ENCODE assay signal across 8 cellular contexts in the genomic region with DNA sequence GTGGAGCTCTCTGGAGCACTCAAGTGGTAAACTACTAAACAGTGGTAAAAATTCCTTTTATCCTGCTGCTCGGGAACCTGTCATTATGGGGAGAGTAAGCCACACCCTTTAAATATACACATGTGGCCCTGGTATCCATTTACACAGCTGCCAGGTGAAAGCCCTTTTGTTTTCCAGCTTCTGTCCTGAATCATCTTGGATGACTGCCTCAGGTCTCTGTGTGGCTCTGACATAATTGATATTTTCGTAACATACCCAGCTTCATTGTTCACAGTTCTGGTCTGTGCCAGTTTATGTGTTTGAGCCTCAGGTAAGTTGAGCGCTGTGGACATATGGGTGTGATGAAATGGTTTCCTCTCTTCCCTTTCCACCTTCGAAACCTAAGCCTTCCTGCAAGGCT. TPM values are rescaled to one million over a fixed set of nuclear protein-coding genes. Genes with fewer than 3 reads are reported as not detected.
DNase-seq lines count a peak whose midpoint lies in the region; ATAC-seq and TF ChIP-seq lines count a peak whose summit lies in the region.
"Had no signal": no experiment of that assay in that cellular context is flagged by ENCODE, and none has a peak within 500 bp of the region (broad histone marks: within the 10 kb centered on the region; RNA-seq: fewer than 3 reads in every experiment).

No MANE protein-coding gene starts in this region.

- no peaks in the 10 kb centered on the region for H3K79me2 ChIP-seq in HCT116 (ENCODE audit: insufficient read depth, low read length)

- no peak for TF ChIP-seq RAD21 in HCT116 (IDR thresholded peaks at IDR 0.05; ENCODE audit: low read depth)

- H3K36me3 Mint-ChIP-seq in T-helper 17 cell (ENCODE audit: low read depth): peaks cover 3% of the 10 kb centered on the region

- H3K36me3 ChIP-seq in HCT116 (ENCODE audit: control insufficient read depth in 1 of 2, insufficient read depth in 2 of 2, low read length in 2 of 2): no peaks in the 10 kb centered on the region

- ATAC-seq in HCT116: peak; percentile 61
- no peak for ATAC-seq in T-helper 17 cell
- no peak for ATAC-seq in HG03095 (IDR thresholded peaks at IDR 0.05; ENCODE audit: unreplicated experiment)
- no peak for ATAC-seq in HG03469 (IDR thresholded peaks at IDR 0.05; ENCODE audit: unreplicated experiment)
- ATAC-seq in activated CD4-positive, CD25-positive, alpha-beta regulatory T cell treated with anti-CD3 and anti-CD28 coated beads, Interleukin-2, amount 50 U/mL, for 24 hours: no peak

- CTCF ChIA-PET in HCT116 (lab: Charles Lee): no interaction called here

- no peaks in the 10 kb centered on the region for H3K27me3 ChIP-seq in HCT116 (ENCODE audit: insufficient read depth, low read length)

- intact Hi-C loops in HCT116 (cut with micrococcal nuclease): no loop called here

- peaks cover 46% of the 10 kb centered on the region for H3K4me1 Mint-ChIP-seq in T-helper 17 cell

- no peaks in the 10 kb centered on the region for H3K27me3 Mint-ChIP-seq in T-helper 17 cell

- TF ChIP-seq CTCF in HCT116 (IDR thresholded peaks at IDR 0.05 in 2 of 3, conservative IDR thresholded peaks at IDR 0.05 in 1 of 3; ENCODE audit: borderline replicate concordance in 1 of 3, insufficient read depth in 1 of 3, low read depth in 2 of 3, low read length in 2 of 3): no peak

- peak overlapping the region; percentile 89 for H3K4me3 Mint-ChIP-seq in T-helper 17 cell

- H3K9ac ChIP-seq in HCT116 (ENCODE audit: low read length): no peak overlapping the region

- H4K20me1 ChIP-seq in HCT116 (ENCODE audit: insufficient read depth): no peaks in the 10 kb centered on the region

- H3K4me1 ChIP-seq in HCT116 (ENCODE audit: control insufficient read depth in 1 of 2, insufficient read depth in 2 of 2, low read length in 2 of 2): peaks cover 7 to 13% of the 10 kb centered on the region in 2 experiments; a peak in 3 of 4 replicates

- no peaks in the 10 kb centered on the region for H3K9me2 ChIP-seq in HCT116 (ENCODE audit: insufficient read depth)

- RAD21 ChIA-PET in HCT116 (lab: Charles Lee; ENCODE audit: low non-redundant PET in 1 of 2, low total read pairs in 2 of 2, uncharacterized antibody in 2 of 2, unreplicated experiment in 2 of 2): no interaction called here

- POLR2A ChIA-PET in HCT116 (lab: Charles Lee): no interaction called here

- H3K4me2 ChIP-seq in HCT116 (ENCODE audit: low read length): 0 out of 2 replicates have a peak overlapping the region, but pooled peaks have one; percentile 13

- no peaks in the 10 kb centered on the region for H3K9me3 ChIP-seq in HCT116 (ENCODE audit: control insufficient read depth in 1 of 2, insufficient read depth in 1 of 2, low read depth in 1 of 2, low read length in 2 of 2)
- H3K9me3 ChIP-seq in T-helper 17 cell (ENCODE audit: control insufficient read depth, low read length, poor library complexity, severe bottlenecking): no peaks in the 10 kb centered on the region

- TF ChIP-seq POLR2A in HCT116 (IDR thresholded peaks at IDR 0.05; ENCODE audit: borderline replicate concordance, extremely low read depth, insufficient read depth, insufficient read length): no peak

- H3K27ac Mint-ChIP-seq in T-helper 17 cell: peak overlapping the region; percentile 96

- BruUV-seq in HCT116 (replicated peaks; lab: Mats Ljungman, UMichigan): no TSS peak

- no peak overlapping the region for H2AFZ ChIP-seq in HCT116 (ENCODE audit: low read depth, low read length, poor library complexity, severe bottlenecking)

- no peak overlapping the region for H3K4me3 ChIP-seq in HCT116 (replicated peaks in 1 of 2; ENCODE audit: low read depth in 1 of 2, low read length in 2 of 2)

- peak; percentile 23 for DNase-seq in HCT116 (ENCODE audit: low read depth, low spot score)
- DNase-seq in NCI-H2029 treated with DMSO at 0.1 percent for 48 hours (lab: John Stamatoyannopoulos, UW): peak; percentile 91
- no peak for DNase-seq in T-helper 17 cell
- peak; percentile 59 for DNase-seq in mucosa of gallbladder (ENCODE audit: low spot score)
- DNase-seq: activated CD4-positive, alpha-beta T cell treated with anti-CD3 and anti-CD28 coated beads for 48 hours had no signal

- no peak overlapping the region for H3K27ac ChIP-seq in HCT116 (ENCODE audit: low read depth, low read length)

TF ChIP-seq in HCT116, 20 proteins besides CTCF, POLR2A, EP300 and RAD21:
- TF ChIP-seq, protein P1, sequence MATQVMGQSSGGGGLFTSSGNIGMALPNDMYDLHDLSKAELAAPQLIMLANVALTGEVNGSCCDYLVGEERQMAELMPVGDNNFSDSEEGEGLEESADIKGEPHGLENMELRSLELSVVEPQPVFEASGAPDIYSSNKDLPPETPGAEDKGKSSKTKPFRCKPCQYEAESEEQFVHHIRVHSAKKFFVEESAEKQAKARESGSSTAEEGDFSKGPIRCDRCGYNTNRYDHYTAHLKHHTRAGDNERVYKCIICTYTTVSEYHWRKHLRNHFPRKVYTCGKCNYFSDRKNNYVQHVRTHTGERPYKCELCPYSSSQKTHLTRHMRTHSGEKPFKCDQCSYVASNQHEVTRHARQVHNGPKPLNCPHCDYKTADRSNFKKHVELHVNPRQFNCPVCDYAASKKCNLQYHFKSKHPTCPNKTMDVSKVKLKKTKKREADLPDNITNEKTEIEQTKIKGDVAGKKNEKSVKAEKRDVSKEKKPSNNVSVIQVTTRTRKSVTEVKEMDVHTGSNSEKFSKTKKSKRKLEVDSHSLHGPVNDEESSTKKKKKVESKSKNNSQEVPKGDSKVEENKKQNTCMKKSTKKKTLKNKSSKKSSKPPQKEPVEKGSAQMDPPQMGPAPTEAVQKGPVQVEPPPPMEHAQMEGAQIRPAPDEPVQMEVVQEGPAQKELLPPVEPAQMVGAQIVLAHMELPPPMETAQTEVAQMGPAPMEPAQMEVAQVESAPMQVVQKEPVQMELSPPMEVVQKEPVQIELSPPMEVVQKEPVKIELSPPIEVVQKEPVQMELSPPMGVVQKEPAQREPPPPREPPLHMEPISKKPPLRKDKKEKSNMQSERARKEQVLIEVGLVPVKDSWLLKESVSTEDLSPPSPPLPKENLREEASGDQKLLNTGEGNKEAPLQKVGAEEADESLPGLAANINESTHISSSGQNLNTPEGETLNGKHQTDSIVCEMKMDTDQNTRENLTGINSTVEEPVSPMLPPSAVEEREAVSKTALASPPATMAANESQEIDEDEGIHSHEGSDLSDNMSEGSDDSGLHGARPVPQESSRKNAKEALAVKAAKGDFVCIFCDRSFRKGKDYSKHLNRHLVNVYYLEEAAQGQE (IDR thresholded peaks at IDR 0.05; ENCODE audit: low read depth): no peak
- no peak for TF ChIP-seq FOSL1 (IDR thresholded peaks at IDR 0.05; ENCODE audit: low read depth)
- TF ChIP-seq, protein P2, sequence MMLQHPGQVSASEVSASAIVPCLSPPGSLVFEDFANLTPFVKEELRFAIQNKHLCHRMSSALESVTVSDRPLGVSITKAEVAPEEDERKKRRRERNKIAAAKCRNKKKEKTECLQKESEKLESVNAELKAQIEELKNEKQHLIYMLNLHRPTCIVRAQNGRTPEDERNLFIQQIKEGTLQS (IDR thresholded peaks at IDR 0.05): no peak
- no peak for TF ChIP-seq SIN3A (IDR thresholded peaks at IDR 0.05; ENCODE audit: low read depth)
- no peak for TF ChIP-seq YY1 (IDR thresholded peaks at IDR 0.05; ENCODE audit: extremely low read depth, insufficient replicate concordance, low read depth, low read length)
- TF ChIP-seq, protein P3, sequence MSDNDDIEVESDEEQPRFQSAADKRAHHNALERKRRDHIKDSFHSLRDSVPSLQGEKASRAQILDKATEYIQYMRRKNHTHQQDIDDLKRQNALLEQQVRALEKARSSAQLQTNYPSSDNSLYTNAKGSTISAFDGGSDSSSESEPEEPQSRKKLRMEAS (IDR thresholded peaks at IDR 0.05): no peak
- no peak for TF ChIP-seq TCF7L2 (IDR thresholded peaks at IDR 0.05; ENCODE audit: borderline replicate concordance, extremely low read depth, insufficient read depth, insufficient read length)
- no peak for TF ChIP-seq POLR2AphosphoS5 (IDR thresholded peaks at IDR 0.05; ENCODE audit: low read depth, low read length)
- no peak for TF ChIP-seq SP1 (IDR thresholded peaks at IDR 0.05; ENCODE audit: low read depth)
- no peak for TF ChIP-seq EZH2 (IDR thresholded peaks at IDR 0.05)
- TF ChIP-seq ZFX (IDR thresholded peaks at IDR 0.05): no peak
- no peak for TF ChIP-seq ELF1 (IDR thresholded peaks at IDR 0.05; ENCODE audit: borderline replicate concordance, low read depth)
- no peak for TF ChIP-seq EZH2phosphoT487 (IDR thresholded peaks at IDR 0.05; ENCODE audit: borderline replicate concordance)
- TF ChIP-seq CEBPB (IDR thresholded peaks at IDR 0.05; ENCODE audit: low read depth): no peak
- TF ChIP-seq, protein P4, sequence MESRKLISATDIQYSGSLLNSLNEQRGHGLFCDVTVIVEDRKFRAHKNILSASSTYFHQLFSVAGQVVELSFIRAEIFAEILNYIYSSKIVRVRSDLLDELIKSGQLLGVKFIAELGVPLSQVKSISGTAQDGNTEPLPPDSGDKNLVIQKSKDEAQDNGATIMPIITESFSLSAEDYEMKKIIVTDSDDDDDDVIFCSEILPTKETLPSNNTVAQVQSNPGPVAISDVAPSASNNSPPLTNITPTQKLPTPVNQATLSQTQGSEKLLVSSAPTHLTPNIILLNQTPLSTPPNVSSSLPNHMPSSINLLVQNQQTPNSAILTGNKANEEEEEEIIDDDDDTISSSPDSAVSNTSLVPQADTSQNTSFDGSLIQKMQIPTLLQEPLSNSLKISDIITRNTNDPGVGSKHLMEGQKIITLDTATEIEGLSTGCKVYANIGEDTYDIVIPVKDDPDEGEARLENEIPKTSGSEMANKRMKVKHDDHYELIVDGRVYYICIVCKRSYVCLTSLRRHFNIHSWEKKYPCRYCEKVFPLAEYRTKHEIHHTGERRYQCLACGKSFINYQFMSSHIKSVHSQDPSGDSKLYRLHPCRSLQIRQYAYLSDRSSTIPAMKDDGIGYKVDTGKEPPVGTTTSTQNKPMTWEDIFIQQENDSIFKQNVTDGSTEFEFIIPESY (IDR thresholded peaks at IDR 0.05; ENCODE audit: extremely low read depth, insufficient replicate concordance, low read length): no peak
- TF ChIP-seq ZNF274 (IDR thresholded peaks at IDR 0.05; ENCODE audit: low read depth, low read length): no peak
- no peak for TF ChIP-seq CBX3 (IDR thresholded peaks at IDR 0.05; ENCODE audit: low read depth)
- no peak for TF ChIP-seq JUND (IDR thresholded peaks at IDR 0.05)
- TF ChIP-seq SRF (IDR thresholded peaks at IDR 0.05; ENCODE audit: low read depth): no peak
- no peak for TF ChIP-seq EGR1 (IDR thresholded peaks at IDR 0.05; ENCODE audit: low read depth)

RNA-seq across cellular contexts. Expression of a gene that starts 15.7 kb away (rescaled TPM):
- total RNA-seq in HCT116 (2021; ENCODE audit: unreplicated experiment): 24.8 TPM
- polyA plus RNA-seq in HCT116 (2012): 10.2 and 11.7 TPM in 2 replicates
- 100 to 1,000 TPM; 187 to 226 TPM for total RNA-seq in T-helper 17 cell
- 55.4 TPM for total RNA-seq in mucosa of gallbladder

Comparison
In these comparisons a context has a peak if more than half of its experiments do, and no peak if none do; other contexts are left out.
1. DNase-seq: peak in HCT116 (single experiment), NCI-H2029 treated with DMSO at 0.1 percent for 48 hours (single experiment) and mucosa of gallbladder (single experiment); none in T-helper 17 cell (0 of 3).